ENCODE assay signal across 17 cellular contexts in the genomic region with DNA sequence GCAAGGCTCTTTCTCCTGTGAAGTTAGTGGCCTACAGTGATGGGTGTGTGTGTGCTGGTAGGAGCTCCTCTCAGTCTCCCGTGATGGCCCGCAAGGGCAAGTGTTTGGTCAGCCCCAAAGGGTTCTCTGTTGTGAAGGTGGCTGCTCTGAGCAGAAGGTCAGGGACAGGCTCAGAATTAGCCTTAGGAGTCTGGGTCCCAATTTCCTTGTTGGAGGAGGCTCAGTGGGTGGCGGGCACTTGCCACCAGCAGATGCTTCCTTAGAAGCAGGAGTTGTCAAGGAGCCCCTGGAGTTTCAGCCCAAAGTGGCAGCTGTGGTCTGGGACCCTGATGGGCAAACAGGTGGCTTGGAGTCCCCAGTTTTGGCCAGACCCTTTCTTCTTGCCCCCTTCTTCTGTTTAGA.
DNase-seq lines count a peak whose midpoint lies in the region; ATAC-seq and TF ChIP-seq lines count a peak whose summit lies in the region.
"Had no signal": no experiment of that assay in that cellular context is flagged by ENCODE, and none has a peak within 500 bp of the region (broad histone marks: within the 10 kb centered on the region; RNA-seq: fewer than 3 reads in every experiment).

No MANE protein-coding gene starts in this region.

- peak overlapping the region; percentile 81 to 90 (median 88) for H3K27ac ChIP-seq in esophagus squamous epithelium
- peak overlapping the region; percentile 89 for H3K27ac ChIP-seq in rectal smooth muscle tissue (ENCODE audit: low read depth, low read length)
- H3K27ac ChIP-seq in vagina = peak overlapping the region; percentile 84

- H3K4me1 ChIP-seq in esophagus squamous epithelium (peaks cover 62 to 98% (median 85%) of the 10 kb centered on the region in 3 donors), rectal smooth muscle tissue (ENCODE audit: control insufficient read depth, insufficient read depth, low read length) (peaks cover 59% of the 10 kb centered on the region), vagina (peaks cover 80% of the 10 kb centered on the region)

- no peak for ATAC-seq in HG02981 (IDR thresholded peaks at IDR 0.05; ENCODE audit: unreplicated experiment)

- POLR2A ChIA-PET in GM10248 (lab: Yijun Ruan, JAX) = no interaction called here

- CTCF ChIA-PET in GM10248 (lab: Yijun Ruan, JAX) = no interaction called here

- H3K9ac ChIP-seq in rectal smooth muscle tissue (ENCODE audit: low read length) = no peak overlapping the region

- peak; percentile 32 for DNase-seq in activated CD8-positive, alpha-beta memory T cell treated with anti-CD3 and anti-CD28 coated beads, Interleukin-2, amount 50 U/mL, for 48 hours
- DNase-seq in activated CD8-positive, alpha-beta memory T cell treated with anti-CD3 and anti-CD28 coated beads, Interleukin-2, amount 50 U/mL, for 4 hours = no peak
- DNase-seq in esophagus squamous epithelium (lab: John Stamatoyannopoulos, UW) (no peak), vagina (ENCODE audit: extremely low spot score in 2 of 2) (peak; percentile 86 to 91), GM10248 (ENCODE audit: extremely low spot score) (no peak), HT-29 (ENCODE audit: low spot score) (no peak)
- DNase-seq: activated naive CD4-positive, alpha-beta T cell treated with anti-CD3 and anti-CD28 coated beads, Interleukin-2, amount 10 ng/mL, durations not matched to agents 7 days and 5 days; EL; Kasumi-1; midbrain; NK-92 treated with Interleukin-12 subunit alpha and Interleukin-12 subunit beta, amount 100 ng/mL, for 24 hours; nucleus accumbens; SHP77; stimulated activated CD4-positive, alpha-beta T cell treated with anti-CD3 and anti-CD28 coated beads, Interleukin-4, amount 100 ng/mL, for 4 hours had no signal

- no peaks in the 10 kb centered on the region for H3K9me3 ChIP-seq in esophagus squamous epithelium
- H3K9me3 ChIP-seq in vagina = no peaks in the 10 kb centered on the region
- H3K9me3 ChIP-seq: heart left ventricle had no signal

- no peaks in the 10 kb centered on the region for H3K36me3 ChIP-seq in esophagus squamous epithelium
- H3K36me3 ChIP-seq in rectal smooth muscle tissue (ENCODE audit: control insufficient read depth, insufficient read depth, low read length) = no peaks in the 10 kb centered on the region
- H3K36me3 ChIP-seq in vagina = no peaks in the 10 kb centered on the region
- H3K36me3 ChIP-seq: heart left ventricle had no signal

- TF ChIP-seq POLR2A in esophagus squamous epithelium (IDR thresholded peaks at IDR 0.05) (no peak), vagina (IDR thresholded peaks at IDR 0.05) (no peak)

- H3K4me3 ChIP-seq in esophagus squamous epithelium = no peak overlapping the region
- no peak overlapping the region for H3K4me3 ChIP-seq in rectal smooth muscle tissue (ENCODE audit: low read length)
- H3K4me3 ChIP-seq in vagina = no peak overlapping the region
- H3K4me3 ChIP-seq: heart left ventricle had no signal

- TF ChIP-seq CTCF in esophagus squamous epithelium (IDR thresholded peaks at IDR 0.05) (no peak), vagina (IDR thresholded peaks at IDR 0.05) (no peak), GM10248 (IDR thresholded peaks at IDR 0.05; ENCODE audit: control extremely low read depth, extremely low read depth, low read depth, missing control alignments) (no peak)

- intact Hi-C loops in esophagus squamous epithelium (cut with DNase I) (no loop called here), vagina (cut with DNase I) (no loop called here)

- 100% methylated on average over 1 of the region's 3 CpGs; no CpG with 5 or more reads in 1 of the 2 donors for WGBS in esophagus squamous epithelium, 2 donors

- H3K27me3 ChIP-seq in esophagus squamous epithelium (no peaks in the 10 kb centered on the region), rectal smooth muscle tissue (ENCODE audit: control insufficient read depth, insufficient read depth, low read length) (no peaks in the 10 kb centered on the region), vagina (no peaks in the 10 kb centered on the region)
- H3K27me3 ChIP-seq: heart left ventricle had no signal

Comparison
In these comparisons a context has a peak if more than half of its experiments do, and no peak if none do; other contexts are left out.
1. DNase-seq: peak in activated CD8-positive, alpha-beta memory T cell treated with anti-CD3 and anti-CD28 coated beads, Interleukin-2, amount 50 U/mL, for 48 hours (single experiment) and vagina (2 of 2); none in activated CD8-positive, alpha-beta memory T cell treated with anti-CD3 and anti-CD28 coated beads, Interleukin-2, amount 50 U/mL, for 4 hours (single experiment), esophagus squamous epithelium (single experiment), GM10248 (single experiment) and HT-29 (single experiment).
2. Peak in every context shown above with its lines, with median percentiles within 50 percentile points of each other: H3K27ac ChIP-seq.